ENCODE assay signal across 1 cellular context in genomic region chr11:112760378-112761060, GRCh38.
TF ChIP-seq lines count a peak whose summit lies in the region.

No MANE protein-coding gene starts in this region.

TF ChIP-seq in GM23338, 12 proteins besides CTCF, POLR2A, EP300 and RAD21 (continued from another document):
- no peak for TF ChIP-seq ZNF462 (CRISPR knock-in tag; IDR thresholded peaks at IDR 0.05)
